Comparison of ENCODE assay signal across 15 cellular contexts in genomic region chr16:12617401-12617819, GRCh38.
DNase-seq lines count a peak whose midpoint lies in the region; ATAC-seq, FAIRE-seq and TF ChIP-seq lines count a peak whose summit lies in the region.
"Had no signal": no experiment of that assay in that cellular context is flagged by ENCODE, and none has a peak within 500 bp of the region (broad histone marks: within the 10 kb centered on the region; RNA-seq: fewer than 3 reads in every experiment).

No MANE protein-coding gene starts in this region.

- H3K27me3 Mint-ChIP-seq in activated T-helper 17 cell treated with anti-CD3 and anti-CD28 coated beads, Interleukin-2, amount 50 U/mL, for 72 hours, result no peaks in the 10 kb centered on the region
- H3K27me3 Mint-ChIP-seq in naive thymus-derived CD8-positive, alpha-beta T cell, result peaks cover 0 to 13% (median 5%) of the 10 kb centered on the region in 5 donors

- peak overlapping the region; percentile 87 for H3K27ac Mint-ChIP-seq in activated T-helper 17 cell treated with anti-CD3 and anti-CD28 coated beads, Interleukin-2, amount 50 U/mL, for 72 hours
- no peak overlapping the region for H3K27ac Mint-ChIP-seq in naive thymus-derived CD8-positive, alpha-beta T cell
- H3K27ac Mint-ChIP-seq: CD4-positive, CD25-positive, alpha-beta regulatory T cell had no signal

- H3K4me3 Mint-ChIP-seq in activated T-helper 17 cell treated with anti-CD3 and anti-CD28 coated beads, Interleukin-2, amount 50 U/mL, for 72 hours, result peak overlapping the region; percentile 46
- H3K4me3 Mint-ChIP-seq in naive thymus-derived CD8-positive, alpha-beta T cell, result no peak overlapping the region

- no peaks in the 10 kb centered on the region for H3K9me3 Mint-ChIP-seq in activated T-helper 17 cell treated with anti-CD3 and anti-CD28 coated beads, Interleukin-2, amount 50 U/mL, for 72 hours
- no peaks in the 10 kb centered on the region for H3K9me3 Mint-ChIP-seq in naive thymus-derived CD8-positive, alpha-beta T cell
- H3K9me3 Mint-ChIP-seq: CD4-positive, CD25-positive, alpha-beta regulatory T cell had no signal

- peaks cover 21% of the 10 kb centered on the region for H3K4me1 Mint-ChIP-seq in activated T-helper 17 cell treated with anti-CD3 and anti-CD28 coated beads, Interleukin-2, amount 50 U/mL, for 72 hours
- peaks cover 8 to 19% (median 12%) of the 10 kb centered on the region in 4 donors for H3K4me1 Mint-ChIP-seq in naive thymus-derived CD8-positive, alpha-beta T cell

- peak; percentile 4 for DNase-seq in NCI-H345 (lab: John Stamatoyannopoulos, UW)
- no peak for DNase-seq in NCI-H345 treated with DMSO at 0.1 percent for 48 hours (lab: John Stamatoyannopoulos, UW; ENCODE audit: unreplicated experiment)
- no peak for DNase-seq in GM12891 (ENCODE audit: insufficient read length, low spot score)
- DNase-seq in stimulated activated CD4-positive, alpha-beta T cell treated with anti-CD3 and anti-CD28 coated beads, Interleukin-15, amount 100 ng/mL, for 48 hours (ENCODE audit: low read depth in 2 of 2), result peak; percentile 30 to 38
- no peak for DNase-seq in hypothalamus (lab: John Stamatoyannopoulos, UW)
- no peak for DNase-seq in GF-D8 (lab: John Stamatoyannopoulos, UW)
- no peak for DNase-seq in naive thymus-derived CD8-positive, alpha-beta T cell
- DNase-seq: CD4-positive, CD25-positive, alpha-beta regulatory T cell; colonic mucosa; foreskin keratinocyte; NCI-H2081 treated with DMSO at 0.1 percent for 48 hours; retina had no signal

- peak; percentile 58 for ATAC-seq in activated T-helper 17 cell treated with anti-CD3 and anti-CD28 coated beads, Interleukin-2, amount 50 U/mL, for 72 hours (replicated peaks)
- ATAC-seq in naive thymus-derived CD8-positive, alpha-beta T cell, result no peak
- ATAC-seq: foreskin keratinocyte, left lobe of liver had no signal

- H3K36me3 Mint-ChIP-seq in activated T-helper 17 cell treated with anti-CD3 and anti-CD28 coated beads, Interleukin-2, amount 50 U/mL, for 72 hours (ENCODE audit: low read depth), result peaks cover 6% of the 10 kb centered on the region
- no peaks in the 10 kb centered on the region for H3K36me3 Mint-ChIP-seq in naive thymus-derived CD8-positive, alpha-beta T cell
- H3K36me3 Mint-ChIP-seq: CD4-positive, CD25-positive, alpha-beta regulatory T cell had no signal

- POLR2A ChIA-PET in naive thymus-derived CD8-positive, alpha-beta T cell (lab: Charles Lee), result no interaction called here

- no peak for FAIRE-seq in GM12891 (lab: Jason Lieb, UNC)
- FAIRE-seq: endothelial cell of umbilical vein had no signal

- TF ChIP-seq POLR2A in GM12891 (IDR thresholded peaks at IDR 0.05; ENCODE audit: low read depth, low read length), result no peak

TF ChIP-seq in GM12891, 5 proteins besides CTCF, POLR2A, EP300 and RAD21:
- TF ChIP-seq PAX5 (IDR thresholded peaks at IDR 0.05; ENCODE audit: insufficient read depth, low read length, severe bottlenecking) (no peak), POU2F2 (IDR thresholded peaks at IDR 0.05; ENCODE audit: low read depth, low read length) (peak; percentile 54; the same call in 1 of the 2 replicates), SPI1 (IDR thresholded peaks at IDR 0.05; ENCODE audit: low read depth, low read length) (no peak), TAF1 (IDR thresholded peaks at IDR 0.05; ENCODE audit: low read depth, low read length) (0 out of 2 replicates have a peak, but pooled peaks have one; percentile 61), POLR2AphosphoS5 (IDR thresholded peaks at IDR 0.05; ENCODE audit: low read depth, low read length) (peak; percentile 30; the same call in 1 of the 2 replicates)

Comparison
In these comparisons a context has a peak if more than half of its experiments do, and no peak if none do; other contexts are left out.
1. DNase-seq: peak in NCI-H345 (single experiment) and stimulated activated CD4-positive, alpha-beta T cell treated with anti-CD3 and anti-CD28 coated beads, Interleukin-15, amount 100 ng/mL, for 48 hours (2 of 2); none in NCI-H345 treated with DMSO at 0.1 percent for 48 hours (single experiment), GM12891 (single experiment), hypothalamus (0 of 51), GF-D8 (single experiment) and naive thymus-derived CD8-positive, alpha-beta T cell (0 of 10).